In genomic region chr16:57300387-57301125, GRCh38 we compare ENCODE assay signal across 1 cellular context.
TF ChIP-seq lines count a peak whose summit lies in the region.

No MANE protein-coding gene starts in this region.

TF ChIP-seq in HepG2, 621 proteins besides CTCF, POLR2A, EP300 and RAD21 (continued from another document and continues in another):
- TF ChIP-seq, protein P1, sequence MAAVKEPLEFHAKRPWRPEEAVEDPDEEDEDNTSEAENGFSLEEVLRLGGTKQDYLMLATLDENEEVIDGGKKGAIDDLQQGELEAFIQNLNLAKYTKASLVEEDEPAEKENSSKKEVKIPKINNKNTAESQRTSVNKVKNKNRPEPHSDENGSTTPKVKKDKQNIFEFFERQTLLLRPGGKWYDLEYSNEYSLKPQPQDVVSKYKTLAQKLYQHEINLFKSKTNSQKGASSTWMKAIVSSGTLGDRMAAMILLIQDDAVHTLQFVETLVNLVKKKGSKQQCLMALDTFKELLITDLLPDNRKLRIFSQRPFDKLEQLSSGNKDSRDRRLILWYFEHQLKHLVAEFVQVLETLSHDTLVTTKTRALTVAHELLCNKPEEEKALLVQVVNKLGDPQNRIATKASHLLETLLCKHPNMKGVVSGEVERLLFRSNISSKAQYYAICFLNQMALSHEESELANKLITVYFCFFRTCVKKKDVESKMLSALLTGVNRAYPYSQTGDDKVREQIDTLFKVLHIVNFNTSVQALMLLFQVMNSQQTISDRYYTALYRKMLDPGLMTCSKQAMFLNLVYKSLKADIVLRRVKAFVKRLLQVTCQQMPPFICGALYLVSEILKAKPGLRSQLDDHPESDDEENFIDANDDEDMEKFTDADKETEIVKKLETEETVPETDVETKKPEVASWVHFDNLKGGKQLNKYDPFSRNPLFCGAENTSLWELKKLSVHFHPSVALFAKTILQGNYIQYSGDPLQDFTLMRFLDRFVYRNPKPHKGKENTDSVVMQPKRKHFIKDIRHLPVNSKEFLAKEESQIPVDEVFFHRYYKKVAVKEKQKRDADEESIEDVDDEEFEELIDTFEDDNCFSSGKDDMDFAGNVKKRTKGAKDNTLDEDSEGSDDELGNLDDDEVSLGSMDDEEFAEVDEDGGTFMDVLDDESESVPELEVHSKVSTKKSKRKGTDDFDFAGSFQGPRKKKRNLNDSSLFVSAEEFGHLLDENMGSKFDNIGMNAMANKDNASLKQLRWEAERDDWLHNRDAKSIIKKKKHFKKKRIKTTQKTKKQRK (IDR thresholded peaks at IDR 0.05; ENCODE audit: low read length) = no peak
- TF ChIP-seq NR3C1 (CRISPR knock-in tag; IDR thresholded peaks at IDR 0.05) (no peak), REXO4 (CRISPR knock-in tag; IDR thresholded peaks at IDR 0.05; ENCODE audit: borderline replicate concordance) (no peak), HES4 (CRISPR knock-in tag; IDR thresholded peaks at IDR 0.05; ENCODE audit: borderline replicate concordance) (no peak), YEATS2 (CRISPR knock-in tag; IDR thresholded peaks at IDR 0.05; ENCODE audit: borderline replicate concordance) (peak; percentile 64; the same call in 1 of the 2 replicates), ZNF143 (CRISPR knock-in tag; IDR thresholded peaks at IDR 0.05) (peak; percentile 39; the same call in 1 of the 2 replicates), DMTF1 (CRISPR knock-in tag; IDR thresholded peaks at IDR 0.05) (no peak), ZBTB25 (CRISPR knock-in tag; IDR thresholded peaks at IDR 0.05) (peak; percentile 78; the same call in 1 of the 2 replicates), TAF1 (CRISPR knock-in tag; IDR thresholded peaks at IDR 0.05) (0 out of 2 replicates have a peak, but pooled peaks have one; percentile 26), HDAC2 (CRISPR knock-in tag; IDR thresholded peaks at IDR 0.05) (peak; percentile 90), RXRB (CRISPR knock-in tag; IDR thresholded peaks at IDR 0.05; ENCODE audit: borderline replicate concordance) (peak; percentile 75), MLLT10 (CRISPR knock-in tag; IDR thresholded peaks at IDR 0.05) (no peak), ZBTB8A (CRISPR knock-in tag; IDR thresholded peaks at IDR 0.05; ENCODE audit: borderline replicate concordance, low read depth) (peak; percentile 89; the same call in 1 of the 2 replicates), GPN1 (CRISPR knock-in tag; IDR thresholded peaks at IDR 0.05; ENCODE audit: borderline replicate concordance) (no peak), RFX1 (IDR thresholded peaks at IDR 0.05) (no peak), MIXL1 (CRISPR knock-in tag; IDR thresholded peaks at IDR 0.05) (peak; percentile 87), U2AF2 (IDR thresholded peaks at IDR 0.05; ENCODE audit: low read depth, low read length) (no peak), FOXA1 (IDR thresholded peaks at IDR 0.05) (no peak), FOXA1 (CRISPR knock-in tag; IDR thresholded peaks at IDR 0.05) (peak; percentile 38), FOXK2 (IDR thresholded peaks at IDR 0.05) (peak; percentile 75), RORA (CRISPR knock-in tag; IDR thresholded peaks at IDR 0.05) (peak; percentile 26), ZNF777 (CRISPR knock-in tag; IDR thresholded peaks at IDR 0.05) (no peak), ZFX (CRISPR knock-in tag; IDR thresholded peaks at IDR 0.05; ENCODE audit: low read depth) (peak; percentile 59), ZNF557 (CRISPR knock-in tag; IDR thresholded peaks at IDR 0.05) (peak; percentile 93; the same call in 1 of the 2 replicates), SRSF4 (IDR thresholded peaks at IDR 0.05; ENCODE audit: low read depth, low read length, poor library complexity, severe bottlenecking) (no peak), ELF3 (CRISPR knock-in tag; IDR thresholded peaks at IDR 0.05) (peak; percentile 79; the same call in 1 of the 2 replicates), MAFG (CRISPR knock-in tag; IDR thresholded peaks at IDR 0.05) (no peak), FOXP1 (IDR thresholded peaks at IDR 0.05) (no peak), FOXP1 (CRISPR knock-in tag; IDR thresholded peaks at IDR 0.05) (peak; percentile 55), RBAK (CRISPR knock-in tag; IDR thresholded peaks at IDR 0.05) (no peak)
- TF ChIP-seq, protein P2, sequence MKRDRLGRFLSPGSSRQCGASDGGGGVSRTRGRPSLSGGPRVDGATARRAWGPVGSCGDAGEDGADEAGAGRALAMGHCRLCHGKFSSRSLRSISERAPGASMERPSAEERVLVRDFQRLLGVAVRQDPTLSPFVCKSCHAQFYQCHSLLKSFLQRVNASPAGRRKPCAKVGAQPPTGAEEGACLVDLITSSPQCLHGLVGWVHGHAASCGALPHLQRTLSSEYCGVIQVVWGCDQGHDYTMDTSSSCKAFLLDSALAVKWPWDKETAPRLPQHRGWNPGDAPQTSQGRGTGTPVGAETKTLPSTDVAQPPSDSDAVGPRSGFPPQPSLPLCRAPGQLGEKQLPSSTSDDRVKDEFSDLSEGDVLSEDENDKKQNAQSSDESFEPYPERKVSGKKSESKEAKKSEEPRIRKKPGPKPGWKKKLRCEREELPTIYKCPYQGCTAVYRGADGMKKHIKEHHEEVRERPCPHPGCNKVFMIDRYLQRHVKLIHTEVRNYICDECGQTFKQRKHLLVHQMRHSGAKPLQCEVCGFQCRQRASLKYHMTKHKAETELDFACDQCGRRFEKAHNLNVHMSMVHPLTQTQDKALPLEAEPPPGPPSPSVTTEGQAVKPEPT (CRISPR knock-in tag; IDR thresholded peaks at IDR 0.05; ENCODE audit: low read depth) = no peak; the same call in 1 of the 2 replicates
- TF ChIP-seq, protein P3, sequence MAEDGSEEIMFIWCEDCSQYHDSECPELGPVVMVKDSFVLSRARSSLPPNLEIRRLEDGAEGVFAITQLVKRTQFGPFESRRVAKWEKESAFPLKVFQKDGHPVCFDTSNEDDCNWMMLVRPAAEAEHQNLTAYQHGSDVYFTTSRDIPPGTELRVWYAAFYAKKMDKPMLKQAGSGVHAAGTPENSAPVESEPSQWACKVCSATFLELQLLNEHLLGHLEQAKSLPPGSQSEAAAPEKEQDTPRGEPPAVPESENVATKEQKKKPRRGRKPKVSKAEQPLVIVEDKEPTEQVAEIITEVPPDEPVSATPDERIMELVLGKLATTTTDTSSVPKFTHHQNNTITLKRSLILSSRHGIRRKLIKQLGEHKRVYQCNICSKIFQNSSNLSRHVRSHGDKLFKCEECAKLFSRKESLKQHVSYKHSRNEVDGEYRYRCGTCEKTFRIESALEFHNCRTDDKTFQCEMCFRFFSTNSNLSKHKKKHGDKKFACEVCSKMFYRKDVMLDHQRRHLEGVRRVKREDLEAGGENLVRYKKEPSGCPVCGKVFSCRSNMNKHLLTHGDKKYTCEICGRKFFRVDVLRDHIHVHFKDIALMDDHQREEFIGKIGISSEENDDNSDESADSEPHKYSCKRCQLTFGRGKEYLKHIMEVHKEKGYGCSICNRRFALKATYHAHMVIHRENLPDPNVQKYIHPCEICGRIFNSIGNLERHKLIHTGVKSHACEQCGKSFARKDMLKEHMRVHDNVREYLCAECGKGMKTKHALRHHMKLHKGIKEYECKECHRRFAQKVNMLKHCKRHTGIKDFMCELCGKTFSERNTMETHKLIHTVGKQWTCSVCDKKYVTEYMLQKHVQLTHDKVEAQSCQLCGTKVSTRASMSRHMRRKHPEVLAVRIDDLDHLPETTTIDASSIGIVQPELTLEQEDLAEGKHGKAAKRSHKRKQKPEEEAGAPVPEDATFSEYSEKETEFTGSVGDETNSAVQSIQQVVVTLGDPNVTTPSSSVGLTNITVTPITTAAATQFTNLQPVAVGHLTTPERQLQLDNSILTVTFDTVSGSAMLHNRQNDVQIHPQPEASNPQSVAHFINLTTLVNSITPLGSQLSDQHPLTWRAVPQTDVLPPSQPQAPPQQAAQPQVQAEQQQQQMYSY (CRISPR knock-in tag; IDR thresholded peaks at IDR 0.05) = no peak
- TF ChIP-seq, protein P4, sequence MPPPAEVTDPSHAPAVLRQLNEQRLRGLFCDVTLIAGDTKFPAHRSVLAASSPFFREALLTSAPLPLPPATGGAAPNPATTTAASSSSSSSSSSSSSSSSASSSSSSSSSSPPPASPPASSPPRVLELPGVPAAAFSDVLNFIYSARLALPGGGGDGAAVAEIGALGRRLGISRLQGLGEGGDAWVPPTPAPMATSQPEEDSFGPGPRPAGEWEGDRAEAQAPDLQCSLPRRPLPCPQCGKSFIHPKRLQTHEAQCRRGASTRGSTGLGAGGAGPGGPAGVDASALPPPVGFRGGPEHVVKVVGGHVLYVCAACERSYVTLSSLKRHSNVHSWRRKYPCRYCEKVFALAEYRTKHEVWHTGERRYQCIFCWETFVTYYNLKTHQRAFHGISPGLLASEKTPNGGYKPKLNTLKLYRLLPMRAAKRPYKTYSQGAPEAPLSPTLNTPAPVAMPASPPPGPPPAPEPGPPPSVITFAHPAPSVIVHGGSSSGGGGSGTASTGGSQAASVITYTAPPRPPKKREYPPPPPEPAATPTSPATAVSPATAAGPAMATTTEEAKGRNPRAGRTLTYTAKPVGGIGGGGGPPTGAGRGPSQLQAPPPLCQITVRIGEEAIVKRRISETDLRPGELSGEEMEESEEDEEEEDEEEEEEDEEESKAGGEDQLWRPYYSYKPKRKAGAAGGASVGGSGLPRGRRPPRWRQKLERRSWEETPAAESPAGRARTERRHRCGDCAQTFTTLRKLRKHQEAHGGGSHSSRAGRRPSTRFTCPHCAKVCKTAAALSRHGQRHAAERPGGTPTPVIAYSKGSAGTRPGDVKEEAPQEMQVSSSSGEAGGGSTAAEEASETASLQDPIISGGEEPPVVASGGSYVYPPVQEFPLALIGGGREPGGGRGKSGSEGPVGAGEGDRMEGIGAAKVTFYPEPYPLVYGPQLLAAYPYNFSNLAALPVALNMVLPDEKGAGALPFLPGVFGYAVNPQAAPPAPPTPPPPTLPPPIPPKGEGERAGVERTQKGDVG (CRISPR knock-in tag; IDR thresholded peaks at IDR 0.05; ENCODE audit: borderline replicate concordance) = peak; percentile 65; the same call in 1 of the 2 replicates
- TF ChIP-seq, protein P5, sequence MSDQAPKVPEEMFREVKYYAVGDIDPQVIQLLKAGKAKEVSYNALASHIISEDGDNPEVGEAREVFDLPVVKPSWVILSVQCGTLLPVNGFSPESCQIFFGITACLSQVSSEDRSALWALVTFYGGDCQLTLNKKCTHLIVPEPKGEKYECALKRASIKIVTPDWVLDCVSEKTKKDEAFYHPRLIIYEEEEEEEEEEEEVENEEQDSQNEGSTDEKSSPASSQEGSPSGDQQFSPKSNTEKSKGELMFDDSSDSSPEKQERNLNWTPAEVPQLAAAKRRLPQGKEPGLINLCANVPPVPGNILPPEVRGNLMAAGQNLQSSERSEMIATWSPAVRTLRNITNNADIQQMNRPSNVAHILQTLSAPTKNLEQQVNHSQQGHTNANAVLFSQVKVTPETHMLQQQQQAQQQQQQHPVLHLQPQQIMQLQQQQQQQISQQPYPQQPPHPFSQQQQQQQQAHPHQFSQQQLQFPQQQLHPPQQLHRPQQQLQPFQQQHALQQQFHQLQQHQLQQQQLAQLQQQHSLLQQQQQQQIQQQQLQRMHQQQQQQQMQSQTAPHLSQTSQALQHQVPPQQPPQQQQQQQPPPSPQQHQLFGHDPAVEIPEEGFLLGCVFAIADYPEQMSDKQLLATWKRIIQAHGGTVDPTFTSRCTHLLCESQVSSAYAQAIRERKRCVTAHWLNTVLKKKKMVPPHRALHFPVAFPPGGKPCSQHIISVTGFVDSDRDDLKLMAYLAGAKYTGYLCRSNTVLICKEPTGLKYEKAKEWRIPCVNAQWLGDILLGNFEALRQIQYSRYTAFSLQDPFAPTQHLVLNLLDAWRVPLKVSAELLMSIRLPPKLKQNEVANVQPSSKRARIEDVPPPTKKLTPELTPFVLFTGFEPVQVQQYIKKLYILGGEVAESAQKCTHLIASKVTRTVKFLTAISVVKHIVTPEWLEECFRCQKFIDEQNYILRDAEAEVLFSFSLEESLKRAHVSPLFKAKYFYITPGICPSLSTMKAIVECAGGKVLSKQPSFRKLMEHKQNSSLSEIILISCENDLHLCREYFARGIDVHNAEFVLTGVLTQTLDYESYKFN (CRISPR knock-in tag; conservative IDR thresholded peaks at IDR 0.05) = peak; percentile 64; the same call in 1 of the 2 replicates
- TF ChIP-seq, protein P6, sequence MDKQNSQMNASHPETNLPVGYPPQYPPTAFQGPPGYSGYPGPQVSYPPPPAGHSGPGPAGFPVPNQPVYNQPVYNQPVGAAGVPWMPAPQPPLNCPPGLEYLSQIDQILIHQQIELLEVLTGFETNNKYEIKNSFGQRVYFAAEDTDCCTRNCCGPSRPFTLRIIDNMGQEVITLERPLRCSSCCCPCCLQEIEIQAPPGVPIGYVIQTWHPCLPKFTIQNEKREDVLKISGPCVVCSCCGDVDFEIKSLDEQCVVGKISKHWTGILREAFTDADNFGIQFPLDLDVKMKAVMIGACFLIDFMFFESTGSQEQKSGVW (CRISPR knock-in tag; IDR thresholded peaks at IDR 0.05; ENCODE audit: borderline replicate concordance) = peak; percentile 59; the same call in 1 of the 2 replicates
- TF ChIP-seq, protein P7, sequence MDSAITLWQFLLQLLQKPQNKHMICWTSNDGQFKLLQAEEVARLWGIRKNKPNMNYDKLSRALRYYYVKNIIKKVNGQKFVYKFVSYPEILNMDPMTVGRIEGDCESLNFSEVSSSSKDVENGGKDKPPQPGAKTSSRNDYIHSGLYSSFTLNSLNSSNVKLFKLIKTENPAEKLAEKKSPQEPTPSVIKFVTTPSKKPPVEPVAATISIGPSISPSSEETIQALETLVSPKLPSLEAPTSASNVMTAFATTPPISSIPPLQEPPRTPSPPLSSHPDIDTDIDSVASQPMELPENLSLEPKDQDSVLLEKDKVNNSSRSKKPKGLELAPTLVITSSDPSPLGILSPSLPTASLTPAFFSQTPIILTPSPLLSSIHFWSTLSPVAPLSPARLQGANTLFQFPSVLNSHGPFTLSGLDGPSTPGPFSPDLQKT (CRISPR knock-in tag; IDR thresholded peaks at IDR 0.05; ENCODE audit: borderline replicate concordance) = no peak
